Comparison of ENCODE assay signal across 19 cellular contexts in genomic region chr4:68465058-68465457, GRCh38. TPM values are rescaled to one million over a fixed set of nuclear protein-coding genes. Genes with fewer than 3 reads are reported as not detected.
DNase-seq lines count a peak whose midpoint lies in the region; ATAC-seq, FAIRE-seq and TF ChIP-seq lines count a peak whose summit lies in the region.
"Had no signal": no experiment of that assay in that cellular context is flagged by ENCODE, and none has a peak within 500 bp of the region (broad histone marks: within the 10 kb centered on the region; RNA-seq: fewer than 3 reads in every experiment).

No MANE protein-coding gene starts in this region.

- no peaks in the 10 kb centered on the region for H3F3A ChIP-seq in GM23338 (replicated peaks; ENCODE audit: low read depth)

- no peak overlapping the region for H3K56ac ChIP-seq in H1 (replicated peaks; ENCODE audit: insufficient read length, low read depth, low read length)

- H3K27me3 Mint-ChIP-seq in GM23338 (ENCODE audit: insufficient read depth, low read depth, poor library complexity): no peaks in the 10 kb centered on the region
- H3K27me3 Mint-ChIP-seq in nephron progenitor cell (ENCODE audit: low read depth, poor library complexity): no peaks in the 10 kb centered on the region

- H3K14ac ChIP-seq in H1 (ENCODE audit: insufficient read length): no peak overlapping the region

- peaks cover 3% of the 10 kb centered on the region; the same call in 2 of the 3 replicates for H3K9me3 Mint-ChIP-seq in GM23338
- H3K9me3 Mint-ChIP-seq in nephron progenitor cell: no peaks in the 10 kb centered on the region

- no peak overlapping the region for H2BK15ac ChIP-seq in H1 (ENCODE audit: low read length)

- no peak overlapping the region for H2AK5ac ChIP-seq in H1 (ENCODE audit: low read depth, low read length)

- no peak overlapping the region for H4K5ac ChIP-seq in H1 (ENCODE audit: insufficient read length, low read depth, low read length)

- H3K79me1 ChIP-seq in H1 (ENCODE audit: low read depth, low read length): no peaks in the 10 kb centered on the region

- H3K4me3 Mint-ChIP-seq in GM23338 (no peak overlapping the region), nephron progenitor cell (no peak overlapping the region)
- H3K4me3 Mint-ChIP-seq: CD4-positive, alpha-beta memory T cell had no signal

- H3K23me2 ChIP-seq in H1 (ENCODE audit: low read depth, low read length): no peaks in the 10 kb centered on the region

- TF ChIP-seq CTCF in GM23338 (conservative IDR thresholded peaks at IDR 0.05; ENCODE audit: low read depth in 2 of 2) (no peak), H1 (IDR thresholded peaks at IDR 0.05; ENCODE audit: control extremely low read depth in 1 of 3, insufficient read depth in 1 of 3, low read depth in 1 of 3, low read length in 3 of 3) (no peak), nephron progenitor cell (IDR thresholded peaks at IDR 0.05) (no peak), lower leg skin (IDR thresholded peaks at IDR 0.05) (no peak)

- 94% methylated on average over 1 of the region's 1 CpG; no CpG with 5 or more reads in 1 of the 2 experiments for WGBS in H1 (ENCODE audit: extremely low coverage in 1 of 2, insufficient coverage in 1 of 2, insufficient read length in 1 of 2, insufficient replicate concordance in 2 of 2, low coverage in 1 of 2, low lambda C conversion rate in 2 of 2, missing lambda C conversion rate in 1 of 2), 2 experiments
- 73 to 89% methylated on average over 1 of the region's 1 CpG for WGBS in lower leg skin, 2 donors

- POLR2A ChIA-PET in H1 (lab: Charles Lee; ENCODE audit: partially characterized antibody): no interaction called here

- FAIRE-seq in H1 (lab: Jason Lieb, UNC) (no peak), GM12892 (lab: Jason Lieb, UNC) (no peak)
- FAIRE-seq: D721Med, HepG2 had no signal

- CTCF ChIA-PET in H1 (lab: Charles Lee; ENCODE audit: partially characterized antibody): no interaction called here

- H4K20me1 ChIP-seq in GM23338 (replicated peaks; ENCODE audit: insufficient read depth) (no peaks in the 10 kb centered on the region), H1 (replicated peaks in 1 of 2; ENCODE audit: control insufficient read depth in 1 of 2, insufficient read depth in 2 of 2, low read length in 2 of 2) (no peaks in the 10 kb centered on the region)

- H2BK12ac ChIP-seq in H1 (ENCODE audit: low read depth, low read length): no peak overlapping the region

- H3K36me3 ChIP-seq in GM23338 (ENCODE audit: insufficient read depth): no peaks in the 10 kb centered on the region
- H3K36me3 ChIP-seq in H1 (ENCODE audit: control insufficient read depth in 2 of 4, insufficient read depth in 4 of 4, low read length in 3 of 4): no peaks in the 10 kb centered on the region
- H3K36me3 ChIP-seq: BE2C, HAP-1 had no signal

- H3K4me1 Mint-ChIP-seq in GM23338 (peaks cover 18% of the 10 kb centered on the region), nephron progenitor cell (peaks cover 9% of the 10 kb centered on the region)

- H2BK20ac ChIP-seq in H1 (ENCODE audit: low read length): no peak overlapping the region

- ATAC-seq in GM23338: no peak
- ATAC-seq: HepG2 had no signal

- H3K27ac Mint-ChIP-seq in GM23338 (no peak overlapping the region), nephron progenitor cell (peak overlapping the region; percentile 8)

- DNase-seq in GM23338 (ENCODE audit: low spot score) (no peak), RPMI7951 (ENCODE audit: low read depth) (peak; percentile 9), H1 (ENCODE audit: low read depth in 1 of 2, low spot score in 2 of 2) (no peak), nephron progenitor cell (no peak), GM12892 (ENCODE audit: insufficient read length) (no peak), lower leg skin (ENCODE audit: low spot score in 2 of 2) (no peak), COR-L47 (lab: John Stamatoyannopoulos, UW) (no peak)
- DNase-seq: BE2C, DND-41, NCI-H1417, NCI-H1930, NCI-H2171 treated with DMSO at 0.1 percent for 48 hours had no signal

- TF ChIP-seq POLR2A in H1 (IDR thresholded peaks at IDR 0.05; ENCODE audit: control extremely low read depth in 1 of 2, low read depth in 2 of 2, low read length in 2 of 2): no peak
- TF ChIP-seq POLR2A in GM12892 (IDR thresholded peaks at IDR 0.05; ENCODE audit: low read depth, low read length): no peak
- TF ChIP-seq POLR2A in lower leg skin (IDR thresholded peaks at IDR 0.05): no peak

- H2AFZ ChIP-seq in GM23338 (peak overlapping the region; percentile 72; the same call in 1 of the 2 replicates), H1 (ENCODE audit: low read length) (0 out of 2 replicates have a peak overlapping the region, but pooled peaks have one; percentile 10)

- TF ChIP-seq RAD21 in H1 (IDR thresholded peaks at IDR 0.05 in 1 of 2, conservative IDR thresholded peaks at IDR 0.05 in 1 of 2; ENCODE audit: low read depth in 2 of 2, low read length in 2 of 2): no peak

- no peak overlapping the region for H4K91ac ChIP-seq in H1 (replicated peaks; ENCODE audit: insufficient read length, low read length)

- no peak overlapping the region for H2BK5ac ChIP-seq in H1 (ENCODE audit: low read depth, low read length)

- no peak overlapping the region for H3K18ac ChIP-seq in H1 (ENCODE audit: extremely low read depth, low read length)

- peaks cover 15% of the 10 kb centered on the region for H3K36me3 Mint-ChIP-seq in GM23338 (ENCODE audit: low read depth)
- H3K36me3 Mint-ChIP-seq in nephron progenitor cell (ENCODE audit: low read depth): no peaks in the 10 kb centered on the region
- H3K36me3 Mint-ChIP-seq: CD4-positive, alpha-beta memory T cell had no signal

- no peak overlapping the region for H2BK120ac ChIP-seq in H1 (replicated peaks; ENCODE audit: low read depth, low read length)

- no peak for TF ChIP-seq EP300 in H1 (IDR thresholded peaks at IDR 0.05; ENCODE audit: borderline replicate concordance in 1 of 2, low read depth in 2 of 2, low read length in 2 of 2)

- H4K8ac ChIP-seq in H1 (ENCODE audit: extremely low read depth, insufficient read depth, low read length): no peak overlapping the region

- no peak overlapping the region for H3K4ac ChIP-seq in H1 (replicated peaks; ENCODE audit: insufficient read length, low read depth, low read length)

- intact Hi-C loops in lower leg skin (cut with DNase I; ENCODE audit: low total_unique reads): no loop called here

- H3K9me2 ChIP-seq in GM23338 (ENCODE audit: insufficient read depth): 0 out of 2 replicates have a peak, but pooled peaks cover 3% of the 10 kb centered on the region

- H3K27ac ChIP-seq in GM23338 (ENCODE audit: low read depth) (no peak overlapping the region), H1 (ENCODE audit: low read depth, low read length) (no peak overlapping the region)
- H3K27ac ChIP-seq: SK-N-MC had no signal

- no peaks in the 10 kb centered on the region for H3K9me3 ChIP-seq in H1 (ENCODE audit: insufficient read depth in 2 of 2, low read depth in 1 of 2, low read length in 1 of 2)
- H3K9me3 ChIP-seq: BE2C, HAP-1 had no signal

- H3K27me3 ChIP-seq in GM23338 (ENCODE audit: insufficient read depth) (no peaks in the 10 kb centered on the region), H1 (replicated peaks in 1 of 4; ENCODE audit: control insufficient read depth in 3 of 4, extremely low read depth in 1 of 4, insufficient read depth in 3 of 4, low read length in 3 of 4) (no peaks in the 10 kb centered on the region)
- H3K27me3 ChIP-seq: BE2C had no signal

- no peaks in the 10 kb centered on the region for H3K79me2 ChIP-seq in GM23338 (replicated peaks; ENCODE audit: insufficient read depth)
- H3K79me2 ChIP-seq in H1 (ENCODE audit: control insufficient read depth in 1 of 2, insufficient read depth in 2 of 2, low read length in 2 of 2): no peaks in the 10 kb centered on the region

- H3K23ac ChIP-seq in H1 (ENCODE audit: insufficient read length): no peak overlapping the region

- H3K9ac ChIP-seq in H1 (replicated peaks in 1 of 4; ENCODE audit: extremely low read depth in 1 of 4, low read depth in 3 of 4, low read length in 3 of 4): no peak overlapping the region

- H3K4me2 ChIP-seq in GM23338 (no peak overlapping the region), H1 (ENCODE audit: insufficient read depth in 1 of 2, low read depth in 2 of 2, low read length in 2 of 2) (no peak overlapping the region)

- H3K4me1 ChIP-seq in GM23338 (ENCODE audit: insufficient read depth): peaks cover 11% of the 10 kb centered on the region
- no peaks in the 10 kb centered on the region; a peak in 1 of 7 replicates for H3K4me1 ChIP-seq in H1 (replicated peaks in 1 of 4; ENCODE audit: control insufficient read depth in 3 of 4, insufficient read depth in 4 of 4, low read length in 3 of 4)
- H3K4me1 ChIP-seq: BE2C, HAP-1 had no signal

- H3K4me3 ChIP-seq in GM23338: no peak overlapping the region
- H3K4me3 ChIP-seq in H1 (ENCODE audit: extremely low read depth in 1 of 4, insufficient read depth in 2 of 4, low read depth in 3 of 4, low read length in 4 of 4): no peak overlapping the region
- H3K4me3 ChIP-seq in lower leg skin (ENCODE audit: low read depth, poor library complexity, severe bottlenecking): no peak overlapping the region
- H3K4me3 ChIP-seq: HAP-1, SK-N-MC had no signal

TF ChIP-seq in H1, 55 proteins besides CTCF, POLR2A, EP300 and RAD21 (continues in another document):
- TF ChIP-seq TAF1 (IDR thresholded peaks at IDR 0.05; ENCODE audit: low read depth, low read length) (no peak), BACH1 (IDR thresholded peaks at IDR 0.05; ENCODE audit: low read length) (no peak), E2F6 (IDR thresholded peaks at IDR 0.05) (no peak), RNF2 (IDR thresholded peaks at IDR 0.05; ENCODE audit: borderline replicate concordance, low read depth, low read length, missing control alignments, poor library complexity, severe bottlenecking) (no peak)

RNA-seq across cellular contexts. Expression of gene TMPRSS11E, which starts 17.8 kb away (rescaled TPM):
- total RNA-seq in GM23338 (2014; rRNA removed; shearing (Covaris generic)): 1.4 TPM in 2 replicates
- 0.43 and 0.44 TPM in 2 replicates for polyA plus RNA-seq in GM23338 (2016; fragmentation: Nextera tagmentation; extraction: Ambion mirVana)
- not detected in 2 replicates for total RNA-seq in RPMI7951 (2014; rRNA removed; shearing (Covaris generic))
- 0.71 and 0.96 TPM in 2 replicates for total RNA-seq in H1 (2021; fragmentation: NEBNext Ultra II Directional; extraction: Animal tissue kit (Norgen Biotek cat#: 25700))
- polyA plus RNA-seq in H1 (2011; rRNA removed): 0.25 and 0.38 TPM in 2 replicates
- polyA plus RNA-seq in H1 (2011; cell fraction: cytosol; rRNA removed): 0.54 TPM
- 0.29 TPM for polyA plus RNA-seq in H1 (2011; cell fraction: nucleus; rRNA removed)
- 0.28 to 0.79 TPM (median 0.46 TPM) in 4 replicates for polyA plus RNA-seq in H1 (2012, experiment 1 of 2)
- not detected for polyA plus RNA-seq in H1 (2012, experiment 2 of 2)
- polyA plus RNA-seq in H1 (2013, experiment 1 of 2): 1.8 TPM
- 1.7 TPM for polyA plus RNA-seq in H1 (2013, experiment 2 of 2)
- polyA minus RNA-seq in H1 (2011; rRNA and poly(A)+ RNA removed): 0.85 and 1.2 TPM in 2 replicates
- polyA minus RNA-seq in H1 (2011; cell fraction: cytosol; rRNA and poly(A)+ RNA removed): 1.2 TPM
- 1.2 TPM for polyA minus RNA-seq in H1 (2011; cell fraction: nucleus; rRNA and poly(A)+ RNA removed)
- not detected for polyA plus RNA-seq in GM12892 (2012; ENCODE audit: missing spikeins)
- 10 to 100 TPM in 1 of 4 donors, 1 to 10 TPM in 3; 2.3 to 11.9 (median 6.4) TPM for total RNA-seq in lower leg skin
- total RNA-seq: CD4-positive, alpha-beta memory T cell; HepG2; NCI-H460 had no signal
- polyA plus RNA-seq: AG04450, HepG2 had no signal
